17 cellular contexts compared by ENCODE assay signal in the genomic region with DNA sequence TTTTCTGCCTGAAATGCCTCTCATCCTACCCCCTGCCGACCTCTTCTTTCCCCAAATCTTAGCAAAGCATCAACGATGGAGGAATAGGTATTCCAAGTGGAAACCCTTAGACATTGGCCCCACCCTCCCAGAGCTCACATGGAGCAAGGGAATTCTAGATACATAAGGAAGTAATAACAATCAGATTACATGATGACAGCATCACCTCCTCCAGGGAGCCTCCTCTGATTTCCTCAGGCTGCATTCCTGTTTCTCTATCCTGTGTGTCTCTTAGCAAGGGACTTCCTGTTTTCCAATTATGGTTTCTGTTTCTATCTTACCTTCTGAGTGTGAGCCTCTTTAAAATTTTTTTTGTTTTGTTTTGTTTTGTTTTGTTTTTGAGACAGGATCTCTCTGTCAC.
DNase-seq lines count a peak whose midpoint lies in the region; ATAC-seq, FAIRE-seq and TF ChIP-seq lines count a peak whose summit lies in the region.
"Had no signal": no experiment of that assay in that cellular context is flagged by ENCODE, and none has a peak within 500 bp of the region (broad histone marks: within the 10 kb centered on the region; RNA-seq: fewer than 3 reads in every experiment).

No MANE protein-coding gene starts in this region.

- no peak overlapping the region for H3K4me2 ChIP-seq in A549

- no peaks in the 10 kb centered on the region for H3K36me3 ChIP-seq in thyroid gland

- TF ChIP-seq EP300 in A549 (IDR thresholded peaks at IDR 0.05): no peak

- WGBS in A549 (ENCODE audit: missing lambda C conversion rate): 11% methylated on average over 2 of the region's 2 CpGs
- 63 to 85% methylated on average over 2 of the region's 2 CpGs for WGBS in thyroid gland, 2 donors

- CTCF ChIA-PET in A549 (lab: Yijun Ruan, JAX): no interaction called here
- CTCF ChIA-PET in activated naive CD4-positive, alpha-beta T cell treated with anti-CD3 and anti-CD28 coated beads for 36 hours (lab: Charles Lee): interaction anchor here (0.6 kb wide), 1 partner anchor 282 kb away, joined by 4 read pairs; no protein-coding TSS in a partner anchor

- no peaks in the 10 kb centered on the region for H3K9me3 Mint-ChIP-seq in stimulated activated memory B cell treated with anti-CD40 and anti-IgM and Interleukin-4, amounts not matched to agents 10 μg/mL and 1 μg/mL and 100 μg/mL, for 72 hours
- H3K9me3 Mint-ChIP-seq in activated naive CD4-positive, alpha-beta T cell treated with anti-CD3 and anti-CD28 coated beads for 36 hours: no peaks in the 10 kb centered on the region
- H3K9me3 Mint-ChIP-seq: HFFc6 had no signal

- no peak overlapping the region for H3K27ac Mint-ChIP-seq in stimulated activated memory B cell treated with anti-CD40 and anti-IgM and Interleukin-4, amounts not matched to agents 10 μg/mL and 1 μg/mL and 100 μg/mL, for 72 hours
- H3K27ac Mint-ChIP-seq in activated naive CD4-positive, alpha-beta T cell treated with anti-CD3 and anti-CD28 coated beads for 36 hours: no peak overlapping the region
- H3K27ac Mint-ChIP-seq: CD4-positive, alpha-beta memory T cell; HFFc6; IgD-negative memory B cell had no signal

- TF ChIP-seq POLR2A in A549 (IDR thresholded peaks at IDR 0.05; ENCODE audit: low read length): no peak
- no peak for TF ChIP-seq POLR2A in thyroid gland (IDR thresholded peaks at IDR 0.05)

- no peak overlapping the region for H3K4me3 Mint-ChIP-seq in stimulated activated memory B cell treated with anti-CD40 and anti-IgM and Interleukin-4, amounts not matched to agents 10 μg/mL and 1 μg/mL and 100 μg/mL, for 72 hours
- H3K4me3 Mint-ChIP-seq in activated naive CD4-positive, alpha-beta T cell treated with anti-CD3 and anti-CD28 coated beads for 36 hours: no peak overlapping the region
- H3K4me3 Mint-ChIP-seq: CD4-positive, alpha-beta memory T cell; HFFc6; IgD-negative memory B cell had no signal

- no peak overlapping the region for H3K4me3 ChIP-seq in A549
- H3K4me3 ChIP-seq in thyroid gland (replicated peaks in 1 of 3): no peak overlapping the region

- intact Hi-C loops in thyroid gland (cut with DNase I): no loop called here
- intact Hi-C loops in activated naive CD4-positive, alpha-beta T cell treated with anti-CD3 and anti-CD28 coated beads for 36 hours (cut with micrococcal nuclease): no loop called here

- TF ChIP-seq CTCF in A549 (IDR thresholded peaks at IDR 0.05) (no peak), VCaP (conservative IDR thresholded peaks at IDR 0.05) (no peak), thyroid gland (IDR thresholded peaks at IDR 0.05) (no peak)

- POLR2A ChIA-PET in A549 (lab: Yijun Ruan, JAX): no interaction called here

- no peaks in the 10 kb centered on the region for H3K4me1 Mint-ChIP-seq in stimulated activated memory B cell treated with anti-CD40 and anti-IgM and Interleukin-4, amounts not matched to agents 10 μg/mL and 1 μg/mL and 100 μg/mL, for 72 hours
- H3K4me1 Mint-ChIP-seq in activated naive CD4-positive, alpha-beta T cell treated with anti-CD3 and anti-CD28 coated beads for 36 hours (ENCODE audit: low read depth): no peaks in the 10 kb centered on the region
- H3K4me1 Mint-ChIP-seq: CD4-positive, alpha-beta memory T cell; IgD-negative memory B cell had no signal

- no peaks in the 10 kb centered on the region for H3K4me1 ChIP-seq in A549
- peaks cover 35 to 38% of the 10 kb centered on the region in 2 donors for H3K4me1 ChIP-seq in thyroid gland

- no peak for FAIRE-seq in A549 (lab: Jason Lieb, UNC)
- FAIRE-seq: HTR-8/SVneo had no signal

- H3K27ac ChIP-seq in A549 (no peak overlapping the region), VCaP (peak overlapping the region; percentile 40; the same call in 1 of the 2 replicates), thyroid gland (peak overlapping the region in 2 of 3 donors; percentile 26 to 31)
- H3K27ac ChIP-seq: C4-2B, HL-60 had no signal

- no peaks in the 10 kb centered on the region for H3K27me3 ChIP-seq in thyroid gland

- no peaks in the 10 kb centered on the region for H3K36me3 Mint-ChIP-seq in stimulated activated memory B cell treated with anti-CD40 and anti-IgM and Interleukin-4, amounts not matched to agents 10 μg/mL and 1 μg/mL and 100 μg/mL, for 72 hours
- H3K36me3 Mint-ChIP-seq in activated naive CD4-positive, alpha-beta T cell treated with anti-CD3 and anti-CD28 coated beads for 36 hours (ENCODE audit: low read depth): no peaks in the 10 kb centered on the region
- H3K36me3 Mint-ChIP-seq: CD4-positive, alpha-beta memory T cell; IgD-negative memory B cell had no signal

- DNase-seq in A549 (ENCODE audit: low read depth in 1 of 2, low spot score in 1 of 2) (no peak), CD1c-positive myeloid dendritic cell (ENCODE audit: extremely low spot score) (peak; percentile 7), thyroid gland (no peak)
- DNase-seq in activated naive CD4-positive, alpha-beta T cell treated with anti-CD3 and anti-CD28 coated beads for 36 hours: no peak
- DNase-seq: AML-193; CD4-positive, alpha-beta memory T cell; GF-D8; GOT3; H7; HFFc6 had no signal

- TF ChIP-seq RAD21 in A549 (conservative IDR thresholded peaks at IDR 0.05 in 1 of 2, IDR thresholded peaks at IDR 0.05 in 1 of 2): no peak

- no peaks in the 10 kb centered on the region for H3K9me3 ChIP-seq in A549
- H3K9me3 ChIP-seq in thyroid gland: no peaks in the 10 kb centered on the region

- H3K27me3 Mint-ChIP-seq in stimulated activated memory B cell treated with anti-CD40 and anti-IgM and Interleukin-4, amounts not matched to agents 10 μg/mL and 1 μg/mL and 100 μg/mL, for 72 hours: no peaks in the 10 kb centered on the region
- peaks cover 4% of the 10 kb centered on the region for H3K27me3 Mint-ChIP-seq in activated naive CD4-positive, alpha-beta T cell treated with anti-CD3 and anti-CD28 coated beads for 36 hours (ENCODE audit: low read depth)
- H3K27me3 Mint-ChIP-seq: IgD-negative memory B cell had no signal

- no peak for ATAC-seq in A549
- ATAC-seq in stimulated activated memory B cell treated with anti-CD40 and anti-IgM and Interleukin-4, amounts not matched to agents 10 μg/mL and 1 μg/mL and 100 μg/mL, for 72 hours: no peak
- ATAC-seq: HCT116 had no signal

TF ChIP-seq in A549, 52 proteins besides CTCF, POLR2A, EP300 and RAD21:
- no peak for TF ChIP-seq KDM5A (IDR thresholded peaks at IDR 0.05)
- peak; percentile 84 for TF ChIP-seq ZFP36 (IDR thresholded peaks at IDR 0.05; ENCODE audit: borderline replicate concordance, partially characterized antibody)
TF ChIP-seq in A549: peak in this region for 1.

Comparison
In these comparisons a context has a peak if more than half of its experiments do, and no peak if none do; other contexts are left out.
1. H3K27ac ChIP-seq: peak in VCaP (single experiment) and thyroid gland (2 of 3); none in A549 (0 of 2).